ENCODE assay signal across 9 cellular contexts in genomic region chr1:24535021-24535424, GRCh38. TPM values are rescaled to one million over a fixed set of nuclear protein-coding genes. Genes with fewer than 3 reads are reported as not detected.
DNase-seq lines count a peak whose midpoint lies in the region; ATAC-seq, FAIRE-seq and TF ChIP-seq lines count a peak whose summit lies in the region.
"Had no signal": no experiment of that assay in that cellular context is flagged by ENCODE, and none has a peak within 500 bp of the region (broad histone marks: within the 10 kb centered on the region; RNA-seq: fewer than 3 reads in every experiment).

No MANE protein-coding gene starts in this region.

- no peak for TF ChIP-seq CTCF in GM12878 (IDR thresholded peaks at IDR 0.05 in 2 of 3, conservative IDR thresholded peaks at IDR 0.05 in 1 of 3; ENCODE audit: control insufficient read depth in 2 of 3, extremely low read depth in 1 of 3, insufficient read depth in 1 of 3, low read depth in 3 of 3, low read length in 3 of 3)

- no peak overlapping the region for H3K27ac ChIP-seq in GM12878 (ENCODE audit: control insufficient read depth, insufficient read depth)

- in situ Hi-C loops in GM12878 (cut with MboI): no loop called here

- no peaks in the 10 kb centered on the region for H3K36me3 ChIP-seq in GM12878 (ENCODE audit: control insufficient read depth in 2 of 2, insufficient read depth in 2 of 2, low read length in 1 of 2)

- peaks cover 1 to 2% of the 10 kb centered on the region in 2 experiments; a peak in 3 of 4 replicates for H3K27me3 ChIP-seq in GM12878 (replicated peaks in 1 of 2; ENCODE audit: control insufficient read depth in 2 of 2, insufficient read depth in 2 of 2, low read length in 1 of 2)

- H3K4me1 ChIP-seq in GM12878 (ENCODE audit: control insufficient read depth, insufficient read depth, low read length): peaks cover 18% of the 10 kb centered on the region

- POLR2A ChIA-PET in GM12878 (lab: Charles Lee): interaction anchor here (1.6 kb wide), 1 partner anchor 142 kb away, joined by 4 read pairs; no protein-coding TSS in a partner anchor

- H3K4me3 ChIP-seq in GM12878: peak overlapping the region; percentile 49

- TF ChIP-seq POLR2A in GM12878 (IDR thresholded peaks at IDR 0.05; ENCODE audit: low read depth, low read length): 0 out of 2 replicates have a peak, but pooled peaks have one; percentile 24

- no peaks in the 10 kb centered on the region for H4K20me1 ChIP-seq in GM12878 (ENCODE audit: control insufficient read depth, insufficient read depth)

- H2AFZ ChIP-seq in GM12878 (ENCODE audit: control insufficient read depth, low read depth, low read length): peak overlapping the region; percentile 49

- no TSS peak for BruUV-seq in GM12878 (replicated peaks; lab: Mats Ljungman, UMichigan)

- DNase-seq in T-helper 22 cell (ENCODE audit: low read depth) (peak; percentile 69), GM12878 (ENCODE audit: low read depth, low spot score) (no peak), amygdala (lab: John Stamatoyannopoulos, UW) (no peak), NCI-H128 (lab: John Stamatoyannopoulos, UW; ENCODE audit: unreplicated experiment) (no peak), anterior cingulate cortex (lab: John Stamatoyannopoulos, UW) (no peak)
- peak; percentile 47 for DNase-seq in stimulated activated CD8-positive, alpha-beta memory T cell treated with anti-CD3 and anti-CD28 coated beads, Interleukin-12 subunit alpha, Interleukin-12 subunit beta, amount 100 ng/mL, for 1 hour (ENCODE audit: low read depth)

- WGBS in GM12878 (ENCODE audit: insufficient coverage, insufficient replicate concordance, low lambda C conversion rate, missing lambda C conversion rate): 8% methylated on average over 21 of the region's 21 CpGs

- no peak overlapping the region for H3K9ac ChIP-seq in GM12878 (ENCODE audit: control insufficient read depth, insufficient read depth, low read length)

- RAD21 ChIA-PET in GM12878 (lab: Charles Lee; ENCODE audit: unreplicated experiment): interaction anchor here (1.3 to 2.2 kb wide), 3 partner anchors 52 to 144 kb away, joined by 3 to 9 read pairs (median 3); partner anchors contain the start of gene NIPAL3

- SMC1A ChIA-PET in GM12878 (lab: Charles Lee; ENCODE audit: uncharacterized antibody, unreplicated experiment): interaction anchor here (1.7 kb wide), 1 partner anchor 120 kb away, joined by 4 read pairs; the partner anchor contains the start of gene NIPAL3

- CTCF ChIA-PET in GM12878 (lab: Yijun Ruan, JAX): interaction anchor here (1.0 to 3.7 kb wide), 7 partner anchors 8 to 336 kb away, joined by 3 to 22 read pairs (median 5); partner anchors contain the start of gene NIPAL3

- no peaks in the 10 kb centered on the region for H3K79me2 ChIP-seq in GM12878 (ENCODE audit: control insufficient read depth, insufficient read depth, low read length)

- TF ChIP-seq RAD21 in GM12878 (IDR thresholded peaks at IDR 0.05; ENCODE audit: insufficient read depth, low read depth, low read length): no peak

- ATAC-seq in GM19395 (IDR thresholded peaks at IDR 0.05; ENCODE audit: unreplicated experiment) (peak; percentile 57), GM12878 (peak; percentile 82), GM21737 (IDR thresholded peaks at IDR 0.05; ENCODE audit: unreplicated experiment) (no peak)
- ATAC-seq: HCT116 had no signal

- H3K9me3 ChIP-seq in GM12878 (replicated peaks; ENCODE audit: control insufficient read depth, insufficient read depth, low read length): no peaks in the 10 kb centered on the region

- FAIRE-seq in GM12878 (lab: Jason Lieb, UNC): peak; percentile 13

- H3K4me2 ChIP-seq in GM12878 (ENCODE audit: control insufficient read depth, insufficient read depth): peak overlapping the region; percentile 92

- intact Hi-C loops in GM12878 (cut with micrococcal nuclease; ENCODE audit: unreplicated experiment): no loop called here

- no peak for TF ChIP-seq EP300 in GM12878 (IDR thresholded peaks at IDR 0.05; ENCODE audit: borderline replicate concordance in 1 of 2, control insufficient read depth in 1 of 2, low read depth in 2 of 2, low read length in 2 of 2)

TF ChIP-seq in GM12878, 131 proteins besides CTCF, POLR2A, EP300 and RAD21:
- TF ChIP-seq GATAD2B (conservative IDR thresholded peaks at IDR 0.05; ENCODE audit: low read depth) (0 out of 2 replicates have a peak, but pooled peaks have one; percentile 52), SKIL (IDR thresholded peaks at IDR 0.05; ENCODE audit: low read depth, poor library complexity, severe bottlenecking) (peak; percentile 50), NFIC (IDR thresholded peaks at IDR 0.05; ENCODE audit: low read depth, low read length) (no peak), CHD2 (IDR thresholded peaks at IDR 0.05; ENCODE audit: borderline replicate concordance, low read depth, low read length) (peak; percentile 31; the same call in 1 of the 2 replicates), IKZF2 (IDR thresholded peaks at IDR 0.05) (peak in 1 of 2 experiments; percentile 24; a peak in 1 of 4 replicates), SMAD1 (IDR thresholded peaks at IDR 0.05; ENCODE audit: low read depth, partially characterized antibody) (no peak), DPF2 (IDR thresholded peaks at IDR 0.05) (peak; percentile 51; the same call in 1 of the 2 replicates), RUNX3 (IDR thresholded peaks at IDR 0.05; ENCODE audit: low read length) (peak; percentile 82)

RNA-seq across cellular contexts. Expression of gene NCMAP, which starts 20.9 kb away (rescaled TPM):
- total RNA-seq in GM12878 (2013; cell fraction: nucleolus; rRNA removed): not detected in 2 replicates
- total RNA-seq in GM12878 (2014; rRNA removed) (not detected in 2 replicates), GM12878 (2014; rRNA removed; fragmentation: Illumina TruSeq; extraction: Trizol) (not detected in 2 replicates), GM12878 (2021) (not detected in 2 replicates)
- not detected for polyA plus RNA-seq in GM12878 (2011; ENCODE audit: low read depth)
- polyA plus RNA-seq in GM12878 (2011; rRNA removed) (not detected in 2 replicates), GM12878 (2014; fragmentation: Illumina TruSeq; extraction: Trizol) (not detected in 2 replicates), GM12878 (2014; fragmentation: Nextera tagmentation; extraction: Ambion mirVana) (not detected), GM12878 (2014; rRNA removed) (not detected in 2 replicates), GM12878 (2016; fragmentation: Nextera tagmentation; extraction: Ambion mirVana) (not detected)
- not detected in 2 replicates for polyA plus RNA-seq in GM12878 (2011; cell fraction: cytosol; rRNA removed)
- polyA plus RNA-seq in GM12878 (2011; cell fraction: nucleus; rRNA removed): not detected in 2 replicates
- not detected in 2 replicates for polyA plus RNA-seq in GM12878 (2012)
- not detected in 2 replicates for polyA minus RNA-seq in GM12878 (2011; rRNA and poly(A)+ RNA removed)
- not detected in 2 replicates for polyA minus RNA-seq in GM12878 (2011; cell fraction: cytosol; rRNA and poly(A)+ RNA removed)
- not detected in 2 replicates for polyA minus RNA-seq in GM12878 (2011; cell fraction: nucleus; rRNA and poly(A)+ RNA removed)

RNA-seq across cellular contexts. Expression of gene RCAN3, which starts 32.4 kb away (rescaled TPM):
- 0.15 TPM in 1 of 2 replicates, not detected in the other for total RNA-seq in GM12878 (2013; cell fraction: nucleolus; rRNA removed)
- total RNA-seq in GM12878 (2014; rRNA removed) (0.06 and 0.11 TPM in 2 replicates), GM12878 (2014; rRNA removed; fragmentation: Illumina TruSeq; extraction: Trizol) (not detected in 2 replicates), GM12878 (2021) (0.24 and 0.46 TPM in 2 replicates)
- polyA plus RNA-seq in GM12878 (2011; ENCODE audit: low read depth): 0.28 TPM
- polyA plus RNA-seq in GM12878 (2011; rRNA removed) (0.01 and 0.03 TPM in 2 replicates), GM12878 (2014; fragmentation: Illumina TruSeq; extraction: Trizol) (0.08 and 0.13 TPM in 2 replicates), GM12878 (2014; fragmentation: Nextera tagmentation; extraction: Ambion mirVana) (under 1 TPM; 0.02 TPM), GM12878 (2014; rRNA removed) (not detected in 2 replicates), GM12878 (2016; fragmentation: Nextera tagmentation; extraction: Ambion mirVana) (under 1 TPM in 1 of 2 experiments, not detected in 1; 0.33 TPM)
- polyA plus RNA-seq in GM12878 (2011; cell fraction: cytosol; rRNA removed): 0.15 TPM in 1 of 2 replicates, not detected in the other
- not detected in 2 replicates for polyA plus RNA-seq in GM12878 (2011; cell fraction: nucleus; rRNA removed)
- 0.46 and 0.56 TPM in 2 replicates for polyA plus RNA-seq in GM12878 (2012)
- polyA minus RNA-seq in GM12878 (2011; rRNA and poly(A)+ RNA removed): not detected in 2 replicates
- not detected in 2 replicates for polyA minus RNA-seq in GM12878 (2011; cell fraction: cytosol; rRNA and poly(A)+ RNA removed)
- not detected in 2 replicates for polyA minus RNA-seq in GM12878 (2011; cell fraction: nucleus; rRNA and poly(A)+ RNA removed)

Comparison
In these comparisons a context has a peak if more than half of its experiments do, and no peak if none do; other contexts are left out.
1. DNase-seq: peak in T-helper 22 cell (single experiment) and stimulated activated CD8-positive, alpha-beta memory T cell treated with anti-CD3 and anti-CD28 coated beads, Interleukin-12 subunit alpha, Interleukin-12 subunit beta, amount 100 ng/mL, for 1 hour (single experiment); none in GM12878 (single experiment), amygdala (0 of 56), NCI-H128 (single experiment) and anterior cingulate cortex (0 of 58).